ENCODE assay signal across 29 cellular contexts in genomic region chr22:30400159-30400558, GRCh38. TPM values are rescaled to one million over a fixed set of nuclear protein-coding genes. Genes with fewer than 3 reads are reported as not detected.
DNase-seq lines count a peak whose midpoint lies in the region; ATAC-seq, FAIRE-seq and TF ChIP-seq lines count a peak whose summit lies in the region.
"Had no signal": no experiment of that assay in that cellular context is flagged by ENCODE, and none has a peak within 500 bp of the region (broad histone marks: within the 10 kb centered on the region; RNA-seq: fewer than 3 reads in every experiment).

No MANE protein-coding gene starts in this region.

- POLR2A ChIA-PET in HEK293 (lab: Yijun Ruan, JAX), result interaction anchor here (0.6 to 0.9 kb wide), 3 partner anchors 9 to 23 kb away, joined by 3 to 6 read pairs (median 4); no protein-coding TSS in a partner anchor

- H3K4me2 ChIP-seq in DND-41 (ENCODE audit: insufficient read depth, low read length) (0 out of 2 replicates have a peak overlapping the region, but pooled peaks have one; percentile 18), keratinocyte (ENCODE audit: control insufficient read depth, extremely low read depth, insufficient read depth, low read depth, low read length) (peak overlapping the region; percentile 42), neural progenitor cell (no peak overlapping the region)
- H3K4me2 ChIP-seq: SK-N-SH had no signal

- H2AFZ ChIP-seq in DND-41 (ENCODE audit: low read depth, low read length) (no peak overlapping the region), keratinocyte (ENCODE audit: control insufficient read depth, low read length) (no peak overlapping the region), neural progenitor cell (replicated peaks) (no peak overlapping the region)

- H3K36me3 Mint-ChIP-seq in neural progenitor cell, result peaks cover 6% of the 10 kb centered on the region

- ATAC-seq in DND-41 (ENCODE audit: insufficient read depth, low read depth) (no peak), HG02623 (IDR thresholded peaks at IDR 0.05; ENCODE audit: unreplicated experiment) (no peak)
- ATAC-seq: left lung, Right ventricle myocardium inferior had no signal

- peaks cover 29% of the 10 kb centered on the region for H4K20me1 ChIP-seq in DND-41 (ENCODE audit: insufficient read depth, low read length)
- H4K20me1 ChIP-seq in keratinocyte (ENCODE audit: control insufficient read depth, extremely low read depth, insufficient read depth, low read length), result no peaks in the 10 kb centered on the region
- no peaks in the 10 kb centered on the region for H4K20me1 ChIP-seq in neural progenitor cell (ENCODE audit: low read depth)

- H3K4me3 ChIP-seq in DND-41 (ENCODE audit: low read depth in 1 of 2, low read length in 2 of 2) (no peak overlapping the region), HEK293 (ENCODE audit: low read depth, low read length) (no peak overlapping the region), breast epithelium (peak overlapping the region in 1 of 3 donors; percentile 51), keratinocyte (ENCODE audit: control insufficient read depth in 2 of 3, extremely low read depth in 1 of 3, insufficient read depth in 2 of 3, low read depth in 1 of 3, low read length in 3 of 3) (peak overlapping the region in 1 of 3 experiments; percentile 16), neural progenitor cell (no peak overlapping the region)
- H3K4me3 ChIP-seq: left lung, upper lobe of left lung had no signal

- CTCF ChIA-PET in HEK293 (lab: Yijun Ruan, JAX), result interaction anchor here (1.0 kb wide), 1 partner anchor 81 kb away, joined by 3 read pairs; no protein-coding TSS in a partner anchor

- FAIRE-seq in keratinocyte (lab: Jason Lieb, UNC) (peak; percentile 99), frontal cortex (lab: Jason Lieb, UNC) (no peak)
- FAIRE-seq: colon, G401.6, islet of Langerhans had no signal

- H3K9me1 ChIP-seq in keratinocyte (ENCODE audit: control insufficient read depth, extremely low read depth, insufficient read depth, low read length), result no peaks in the 10 kb centered on the region

- peaks cover 20% of the 10 kb centered on the region for H3F3A ChIP-seq in neural progenitor cell (ENCODE audit: low read depth)

- dilution Hi-C loops in keratinocyte (cut with MboI; ENCODE audit: extremely low pct_ligation_motif_present, low sequenced_read_pairs), result no loop called here

- TF ChIP-seq CTCF in DND-41 (IDR thresholded peaks at IDR 0.05; ENCODE audit: borderline replicate concordance, extremely low read depth, low read length, poor library complexity, severe bottlenecking) (no peak), HEK293 (tag by site-specific recombination; IDR thresholded peaks at IDR 0.05) (no peak), breast epithelium (IDR thresholded peaks at IDR 0.05) (no peak), keratinocyte (optimal IDR thresholded peaks at IDR 0.05 in 1 of 3, IDR thresholded peaks at IDR 0.05 in 1 of 3, conservative IDR thresholded peaks at IDR 0.05 in 1 of 3; ENCODE audit: extremely low read depth in 1 of 3, insufficient read depth in 2 of 3, low read length in 3 of 3) (no peak), neural progenitor cell (IDR thresholded peaks at IDR 0.05) (no peak)

- H3K79me2 ChIP-seq in DND-41 (ENCODE audit: insufficient read depth, low read length), result peaks cover 64% of the 10 kb centered on the region
- H3K79me2 ChIP-seq in keratinocyte (ENCODE audit: control insufficient read depth, insufficient read depth, low read length), result peaks cover 72% of the 10 kb centered on the region
- no peaks in the 10 kb centered on the region for H3K79me2 ChIP-seq in neural progenitor cell (ENCODE audit: low read depth)

- no peak for TF ChIP-seq POLR2A in breast epithelium (IDR thresholded peaks at IDR 0.05)

- H3K4me1 Mint-ChIP-seq in neural progenitor cell, result peaks cover 42% of the 10 kb centered on the region

- no peaks in the 10 kb centered on the region for H3K9me3 ChIP-seq in DND-41 (ENCODE audit: insufficient read depth, low read length, severe bottlenecking)
- H3K9me3 ChIP-seq in HEK293 (ENCODE audit: control insufficient read depth, insufficient read depth, low read depth, low read length), result no peaks in the 10 kb centered on the region
- H3K9me3 ChIP-seq in breast epithelium, result no peaks in the 10 kb centered on the region
- H3K9me3 ChIP-seq in keratinocyte (ENCODE audit: control insufficient read depth, low read depth, low read length), result no peaks in the 10 kb centered on the region
- no peaks in the 10 kb centered on the region for H3K9me3 ChIP-seq in neural progenitor cell (ENCODE audit: low read depth)
- H3K9me3 ChIP-seq: left lung, neutrophil, SK-N-SH, upper lobe of left lung had no signal

- no peak for DNase-seq in DND-41
- peak in 1 of 2 donors; percentile 47 for DNase-seq in breast epithelium (ENCODE audit: low spot score in 2 of 2)
- no peak for DNase-seq in keratinocyte (ENCODE audit: low read depth, low spot score)
- DNase-seq in neural progenitor cell (ENCODE audit: low spot score), result no peak
- no peak for DNase-seq in frontal cortex (ENCODE audit: low spot score in 2 of 2)
- no peak for DNase-seq in SW 1271 (lab: John Stamatoyannopoulos, UW)
- DNase-seq: activated CD8-positive, alpha-beta memory T cell treated with anti-CD3 and anti-CD28 coated beads, Interleukin-2, amount 50 U/mL, for 4 hours; activated naive CD4-positive, alpha-beta T cell treated with anti-CD3 and anti-CD28 coated beads, Interleukin-2, amount 50 U/mL, for 16 hours; amygdala; effector CD4-positive, alpha-beta T cell; head of caudate nucleus; left lung; mesenchymal stem cell; NCI-H1105; NCI-H187 treated with DMSO at 0.1 percent for 48 hours; NCI-H526; SK-N-SH; stimulated activated CD4-positive, alpha-beta T cell treated with anti-CD3 and anti-CD28 coated beads, Interleukin-15, amount 100 ng/mL, for 24 hours; stimulated activated CD4-positive, alpha-beta T cell treated with anti-CD3 and anti-CD28 coated beads, Interleukin-4, amount 100 ng/mL, for 4 hours; upper lobe of left lung had no signal

- H3K4me1 ChIP-seq in DND-41 (ENCODE audit: insufficient read depth, low read length) (peaks cover 41% of the 10 kb centered on the region), HEK293 (ENCODE audit: control insufficient read depth, insufficient read depth, low read length) (peaks cover 3% of the 10 kb centered on the region; the same call in 1 of the 2 replicates), breast epithelium (peaks cover 5% of the 10 kb centered on the region in 2 donors), keratinocyte (ENCODE audit: control insufficient read depth, extremely low read depth, insufficient read depth, low read length) (peaks cover 30% of the 10 kb centered on the region), neural progenitor cell (peaks cover 22% of the 10 kb centered on the region)

- H3K36me3 ChIP-seq in DND-41 (ENCODE audit: insufficient read depth, low read length), result peaks cover 38% of the 10 kb centered on the region
- peaks cover 0 to 16% of the 10 kb centered on the region in 2 experiments; a peak in 2 of 3 replicates for H3K36me3 ChIP-seq in HEK293 (ENCODE audit: control insufficient read depth in 2 of 2, insufficient read depth in 1 of 2, low read length in 2 of 2)
- no peaks in the 10 kb centered on the region for H3K36me3 ChIP-seq in breast epithelium
- peaks cover 13 to 34% of the 10 kb centered on the region in 2 experiments for H3K36me3 ChIP-seq in keratinocyte (ENCODE audit: control insufficient read depth in 2 of 2, extremely low read depth in 1 of 2, insufficient read depth in 2 of 2, low read length in 2 of 2)
- no peaks in the 10 kb centered on the region for H3K36me3 ChIP-seq in neural progenitor cell
- H3K36me3 ChIP-seq: left lung, neutrophil, upper lobe of left lung had no signal

- peaks cover 2% of the 10 kb centered on the region for H3K27me3 Mint-ChIP-seq in neural progenitor cell (ENCODE audit: insufficient read depth, low read depth)

- no peak overlapping the region for H3K4me3 Mint-ChIP-seq in neural progenitor cell
- H3K4me3 Mint-ChIP-seq: T-helper 1 cell treated with Interleukin-12 subunit alpha and Interleukin-12 subunit beta and Interleukin-4 antibody, amounts not matched to agents 30 μg/mL and 1 μg/mL, for 36 hours had no signal

- H3K27ac Mint-ChIP-seq in neural progenitor cell, result no peak overlapping the region
- H3K27ac Mint-ChIP-seq: progenitor cell of endocrine pancreas; T-helper 1 cell treated with Interleukin-12 subunit alpha and Interleukin-12 subunit beta and Interleukin-4 antibody, amounts not matched to agents 30 μg/mL and 1 μg/mL, for 36 hours had no signal

- H3K27me3 ChIP-seq in DND-41 (ENCODE audit: insufficient read depth, low read length, poor library complexity) (no peaks in the 10 kb centered on the region), breast epithelium (no peaks in the 10 kb centered on the region), keratinocyte (ENCODE audit: control insufficient read depth, extremely low read depth, insufficient read depth, low read length) (no peaks in the 10 kb centered on the region), neural progenitor cell (peaks cover 41% of the 10 kb centered on the region)

- peak overlapping the region; percentile 30 for H3K27ac ChIP-seq in DND-41 (ENCODE audit: low read length)
- H3K27ac ChIP-seq in HEK293 (ENCODE audit: extremely low read depth, low read depth, low read length), result no peak overlapping the region
- peak overlapping the region; percentile 72 to 95 for H3K27ac ChIP-seq in breast epithelium
- peak overlapping the region; percentile 7 for H3K27ac ChIP-seq in keratinocyte (ENCODE audit: control insufficient read depth, insufficient read depth, low read length)
- H3K27ac ChIP-seq in neural progenitor cell, result no peak overlapping the region
- H3K27ac ChIP-seq: left lung, neutrophil, upper lobe of left lung had no signal

- no peak overlapping the region for H3K9ac ChIP-seq in DND-41 (ENCODE audit: low read depth, low read length)
- H3K9ac ChIP-seq in keratinocyte (ENCODE audit: control insufficient read depth, extremely low read depth, insufficient read depth, low read length), result peak overlapping the region; percentile 8
- H3K9ac ChIP-seq in neural progenitor cell, result no peak overlapping the region
- H3K9ac ChIP-seq: SK-N-SH had no signal

- no peaks in the 10 kb centered on the region for H3K9me3 Mint-ChIP-seq in neural progenitor cell
- H3K9me3 Mint-ChIP-seq: T-helper 1 cell treated with Interleukin-12 subunit alpha and Interleukin-12 subunit beta and Interleukin-4 antibody, amounts not matched to agents 30 μg/mL and 1 μg/mL, for 36 hours had no signal

- intact Hi-C loops in breast epithelium (cut with DNase I; ENCODE audit: low total_unique reads), result no loop called here

RNA-seq across cellular contexts. Expression of gene SEC14L2, which starts 3.3 kb away (rescaled TPM):
- total RNA-seq in breast epithelium (10 to 100 TPM in 2 of 3 donors, 1 to 10 TPM in 1; 5.3 to 45.7 (median 29.5) TPM), neural progenitor cell (ENCODE audit: low replicate concordance) (4.9 and 5.7 TPM in 2 replicates), frontal cortex (6.5 TPM)
- 103 to 146 TPM (median 129 TPM) in 3 replicates for polyA plus RNA-seq in keratinocyte
- 33.2 TPM for polyA plus RNA-seq in keratinocyte (2011; ENCODE audit: low read depth)
- 115 and 122 TPM in 2 replicates for polyA plus RNA-seq in keratinocyte (2011; cell fraction: cytosol; rRNA removed)
- polyA plus RNA-seq in keratinocyte (2011; cell fraction: nucleus; rRNA removed), result 128 and 144 TPM in 2 replicates
- polyA plus RNA-seq in keratinocyte (2012; ENCODE audit: low replicate concordance), result 59.9 and 112 TPM in 2 replicates
- polyA minus RNA-seq in keratinocyte, result 120 to 175 TPM (median 124 TPM) in 3 replicates
- polyA minus RNA-seq in keratinocyte (2011; cell fraction: cytosol; rRNA and poly(A)+ RNA removed), result 76.4 TPM
- polyA minus RNA-seq in keratinocyte (2011; cell fraction: nucleus; rRNA and poly(A)+ RNA removed), result 61.3 and 108 TPM in 2 replicates

RNA-seq across cellular contexts. Expression of gene RNF215, which starts 12.9 kb away (rescaled TPM):
- total RNA-seq in breast epithelium (10 to 100 TPM; 13.3 to 15.4 (median 14.0) TPM), neural progenitor cell (ENCODE audit: low replicate concordance) (11.9 and 38.5 TPM in 2 replicates), frontal cortex (22.4 TPM)
- 5.1 to 17.0 TPM (median 8.3 TPM) in 3 replicates for polyA plus RNA-seq in keratinocyte
- polyA plus RNA-seq in keratinocyte (2011; ENCODE audit: low read depth), result 2.7 TPM
- polyA plus RNA-seq in keratinocyte (2011; cell fraction: cytosol; rRNA removed), result 3.8 and 6.9 TPM in 2 replicates
- polyA plus RNA-seq in keratinocyte (2011; cell fraction: nucleus; rRNA removed), result 26.7 and 36.1 TPM in 2 replicates
- polyA plus RNA-seq in keratinocyte (2012; ENCODE audit: low replicate concordance), result 5.4 and 8.1 TPM in 2 replicates
- polyA minus RNA-seq in keratinocyte, result 11.9 to 13.2 TPM (median 13.0 TPM) in 3 replicates
- 15.9 TPM for polyA minus RNA-seq in keratinocyte (2011; cell fraction: cytosol; rRNA and poly(A)+ RNA removed)
- polyA minus RNA-seq in keratinocyte (2011; cell fraction: nucleus; rRNA and poly(A)+ RNA removed), result 10.3 and 12.4 TPM in 2 replicates

RNA-seq across cellular contexts. Expression of gene MTFP1, which starts 25.4 kb away (rescaled TPM):
- 10 to 100 TPM in 2 of 3 donors, 1 to 10 TPM in 1; 2.9 to 16.7 (median 14.4) TPM for total RNA-seq in breast epithelium
- 5.7 to 13.7 TPM (median 8.4 TPM) in 3 replicates for polyA plus RNA-seq in keratinocyte
- 4.2 TPM for polyA plus RNA-seq in keratinocyte (2011; ENCODE audit: low read depth)
- 4.3 and 6.2 TPM in 2 replicates for polyA plus RNA-seq in keratinocyte (2011; cell fraction: cytosol; rRNA removed)
- 4.4 and 4.7 TPM in 2 replicates for polyA plus RNA-seq in keratinocyte (2011; cell fraction: nucleus; rRNA removed)
- polyA plus RNA-seq in keratinocyte (2012; ENCODE audit: low replicate concordance), result 4.5 and 14.9 TPM in 2 replicates
- 0.56 to 11.7 TPM (median 5.0 TPM) in 3 replicates for polyA minus RNA-seq in keratinocyte
- 8.8 TPM for polyA minus RNA-seq in keratinocyte (2011; cell fraction: cytosol; rRNA and poly(A)+ RNA removed)
- 1.2 and 1.3 TPM in 2 replicates for polyA minus RNA-seq in keratinocyte (2011; cell fraction: nucleus; rRNA and poly(A)+ RNA removed)
- total RNA-seq in neural progenitor cell (ENCODE audit: low replicate concordance), result 29.9 and 67.9 TPM in 2 replicates
- 0.41 TPM for total RNA-seq in frontal cortex

RNA-seq across cellular contexts. Expression of gene CCDC157, which starts 43.4 kb away (rescaled TPM):
- total RNA-seq in breast epithelium, result 1 to 10 TPM; 2.6 to 7.5 (median 6.6) TPM
- 1.3 to 2.2 TPM (median 1.6 TPM) in 3 replicates for polyA plus RNA-seq in keratinocyte
- 0.94 TPM for polyA plus RNA-seq in keratinocyte (2011; ENCODE audit: low read depth)
- polyA plus RNA-seq in keratinocyte (2011; cell fraction: cytosol; rRNA removed), result 0.94 and 1.6 TPM in 2 replicates
- 1.4 and 1.9 TPM in 2 replicates for polyA plus RNA-seq in keratinocyte (2011; cell fraction: nucleus; rRNA removed)
- polyA plus RNA-seq in keratinocyte (2012; ENCODE audit: low replicate concordance), result 0.49 and 1.6 TPM in 2 replicates
- polyA minus RNA-seq in keratinocyte, result 0.74 to 1.8 TPM (median 0.92 TPM) in 3 replicates
- polyA minus RNA-seq in keratinocyte (2011; cell fraction: cytosol; rRNA and poly(A)+ RNA removed), result 1.2 TPM
- polyA minus RNA-seq in keratinocyte (2011; cell fraction: nucleus; rRNA and poly(A)+ RNA removed), result 0.63 and 1.8 TPM in 2 replicates
- 3.7 and 11.1 TPM in 2 replicates for total RNA-seq in neural progenitor cell (ENCODE audit: low replicate concordance)
- total RNA-seq in frontal cortex, result 5.3 TPM

RNA-seq across cellular contexts. Expression of gene SF3A1, which starts 43.5 kb away (rescaled TPM):
- total RNA-seq in breast epithelium, result 10 to 100 TPM; 47.7 to 68.6 (median 47.9) TPM
- 17.9 to 63.6 TPM (median 34.2 TPM) in 3 replicates for polyA plus RNA-seq in keratinocyte
- 62.3 TPM for polyA plus RNA-seq in keratinocyte (2011; ENCODE audit: low read depth)
- 30.3 and 56.2 TPM in 2 replicates for polyA plus RNA-seq in keratinocyte (2011; cell fraction: cytosol; rRNA removed)
- 59.8 and 62.1 TPM in 2 replicates for polyA plus RNA-seq in keratinocyte (2011; cell fraction: nucleus; rRNA removed)
- 35.8 and 77.0 TPM in 2 replicates for polyA plus RNA-seq in keratinocyte (2012; ENCODE audit: low replicate concordance)
- polyA minus RNA-seq in keratinocyte, result 34.8 to 565 TPM (median 64.1 TPM) in 3 replicates
- polyA minus RNA-seq in keratinocyte (2011; cell fraction: cytosol; rRNA and poly(A)+ RNA removed), result 120 TPM
- polyA minus RNA-seq in keratinocyte (2011; cell fraction: nucleus; rRNA and poly(A)+ RNA removed), result 45.7 and 82.6 TPM in 2 replicates
- 29.2 and 48.4 TPM in 2 replicates for total RNA-seq in neural progenitor cell (ENCODE audit: low replicate concordance)
- 13.9 TPM for total RNA-seq in frontal cortex

Comparison
In these comparisons a context has a peak if more than half of its experiments do, and no peak if none do; other contexts are left out.
1. H3K27ac ChIP-seq: peak in DND-41 (single experiment), breast epithelium (2 of 2) and keratinocyte (single experiment); none in HEK293 (single experiment) and neural progenitor cell (single experiment).